In the genomic region with DNA sequence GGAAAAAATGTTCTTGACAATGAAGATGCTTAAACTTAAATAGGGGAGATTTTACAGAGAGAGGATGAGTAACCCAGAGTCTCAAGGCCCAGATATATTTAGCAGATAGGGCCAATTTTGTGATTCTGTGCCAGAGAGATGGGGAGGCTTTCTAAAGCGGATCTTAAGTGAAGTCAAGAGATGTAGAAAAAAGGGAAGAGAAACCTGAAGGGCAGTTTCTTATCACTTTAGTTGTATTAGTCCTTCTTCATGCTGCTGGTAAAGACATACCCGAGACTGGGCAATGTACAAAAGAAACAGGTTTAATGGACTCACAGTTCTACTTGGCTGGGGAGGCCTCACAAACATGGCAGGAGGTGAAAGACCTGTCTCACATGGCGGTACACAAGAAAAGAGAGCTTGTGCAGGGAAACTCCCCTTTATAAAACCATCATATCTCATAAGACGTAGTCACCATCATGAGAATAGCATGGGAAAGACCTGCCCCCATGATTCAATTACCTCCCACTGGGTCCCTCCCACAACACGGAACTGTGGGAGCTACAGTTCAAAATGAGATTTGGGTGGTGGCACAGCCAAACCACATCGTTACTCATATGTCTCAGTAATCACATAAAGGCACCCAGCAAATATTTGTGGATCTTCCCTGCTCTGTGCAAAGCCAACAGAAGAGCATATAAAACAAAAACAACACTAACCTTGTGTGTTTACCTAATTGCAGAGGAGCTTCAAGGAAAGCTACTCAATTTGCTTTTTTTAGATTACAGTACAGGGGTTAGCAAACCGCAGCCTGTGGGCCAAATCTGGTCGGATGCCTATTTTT, we compare ENCODE assay signal across 7 cellular contexts.
A peak's percentile ranks its signal among the peaks of the same experiment; 100 is the strongest.
DNase-seq lines count a peak whose midpoint lies in the region; ATAC-seq and TF ChIP-seq lines count a peak whose summit lies in the region.

No MANE protein-coding gene starts in this region.

- H3K36me3 ChIP-seq in OCI-LY3 (replicated peaks; ENCODE audit: low read depth, low read length) (no peaks in the 10 kb centered on the region), mesenchymal stem cell (ENCODE audit: control insufficient read depth in 1 of 2, insufficient read depth in 2 of 2, low read depth in 1 of 2, low read length in 2 of 2) (no peaks in the 10 kb centered on the region)

- no peak overlapping the region for H3K18ac ChIP-seq in mesenchymal stem cell (ENCODE audit: low read depth in 1 of 2, low read length in 2 of 2)

- no peak overlapping the region for H2BK120ac ChIP-seq in mesenchymal stem cell (ENCODE audit: low read depth, low read length)

- 85% methylated on average over 7 of the region's 8 CpGs for WGBS in mesenchymal stem cell

- H4K91ac ChIP-seq in mesenchymal stem cell (ENCODE audit: low read length): no peak overlapping the region

- no peak overlapping the region for H3K4ac ChIP-seq in mesenchymal stem cell (ENCODE audit: low read depth in 1 of 2, low read length in 2 of 2)

- no peak overlapping the region for H2BK5ac ChIP-seq in mesenchymal stem cell (ENCODE audit: low read depth, low read length, poor library complexity, severe bottlenecking)

- H3K27ac ChIP-seq in OCI-LY3 (ENCODE audit: low read length): peak overlapping the region; percentile 93
- no peak overlapping the region for H3K27ac ChIP-seq in mesenchymal stem cell (ENCODE audit: low read length, poor library complexity, severe bottlenecking)

- H4K20me1 ChIP-seq in OCI-LY3 (ENCODE audit: insufficient read depth, low read length): no peaks in the 10 kb centered on the region

- H3K79me2 ChIP-seq in OCI-LY3 (ENCODE audit: low read length): no peaks in the 10 kb centered on the region

- no peak overlapping the region for H3K14ac ChIP-seq in mesenchymal stem cell (ENCODE audit: low read length in 2 of 2)

- no peak overlapping the region for H2BK12ac ChIP-seq in mesenchymal stem cell (ENCODE audit: low read length in 2 of 2)

- H3K27me3 ChIP-seq in OCI-LY3 (ENCODE audit: low read depth, low read length) (peaks cover 40% of the 10 kb centered on the region), mesenchymal stem cell (ENCODE audit: control insufficient read depth in 1 of 2, insufficient read depth in 1 of 2, low read length in 2 of 2) (no peaks in the 10 kb centered on the region)

- no peak overlapping the region for H4K8ac ChIP-seq in mesenchymal stem cell (ENCODE audit: low read length)

- peak overlapping the region; percentile 84 for H3K4me2 ChIP-seq in OCI-LY3 (ENCODE audit: low read length)
- H3K4me2 ChIP-seq in mesenchymal stem cell (ENCODE audit: low read length, poor library complexity, severe bottlenecking): no peak overlapping the region

- H2AK5ac ChIP-seq in mesenchymal stem cell (ENCODE audit: low read length, severe bottlenecking): no peak overlapping the region

- no peak overlapping the region for H2BK15ac ChIP-seq in mesenchymal stem cell (ENCODE audit: low read depth, poor library complexity, severe bottlenecking)

- no peaks in the 10 kb centered on the region for H3K9me3 ChIP-seq in OCI-LY3 (ENCODE audit: insufficient read depth, low read length)
- H3K9me3 ChIP-seq in mesenchymal stem cell (ENCODE audit: control insufficient read depth, low read length): no peaks in the 10 kb centered on the region

- H3K4me1 ChIP-seq in OCI-LY3 (ENCODE audit: low read length) (peaks cover 62% of the 10 kb centered on the region), mesenchymal stem cell (ENCODE audit: control insufficient read depth, insufficient read depth, low read depth, low read length) (no peaks in the 10 kb centered on the region)

- peak; percentile 10 to 39 (median 16) for DNase-seq in stimulated activated CD4-positive, alpha-beta T cell treated with anti-CD3 and anti-CD28 coated beads, Interleukin-1b, Interleukin-23, amount 100 ng/mL, for 24 hours (ENCODE audit: low read depth in 4 of 4, low spot score in 1 of 4)
- DNase-seq in T-helper 9 cell (no peak), mesenchymal stem cell (no peak), GM19240 (ENCODE audit: insufficient read length, low spot score) (no peak)

- H3K9ac ChIP-seq in OCI-LY3 (ENCODE audit: low read length): peak overlapping the region; percentile 69
- H3K9ac ChIP-seq in mesenchymal stem cell (ENCODE audit: low read length): no peak overlapping the region

- no peak for TF ChIP-seq CTCF in OCI-LY3 (IDR thresholded peaks at IDR 0.05; ENCODE audit: low read depth, low read length)

- H2AFZ ChIP-seq in OCI-LY3 (ENCODE audit: low read depth, low read length): no peak overlapping the region
- H2AFZ ChIP-seq in mesenchymal stem cell (ENCODE audit: low read depth, low read length): no peak overlapping the region

- peak overlapping the region; percentile 67 for H3K4me3 ChIP-seq in OCI-LY3 (ENCODE audit: low read length)
- H3K4me3 ChIP-seq in mesenchymal stem cell (ENCODE audit: insufficient read depth in 1 of 2, low read depth in 1 of 2, low read length in 2 of 2): no peak overlapping the region

- H3K23ac ChIP-seq in mesenchymal stem cell (ENCODE audit: low read length in 2 of 2): no peak overlapping the region

- peak; percentile 69 for ATAC-seq in GM19023 (IDR thresholded peaks at IDR 0.05; ENCODE audit: unreplicated experiment)
- peak; percentile 67 for ATAC-seq in HG02678 (IDR thresholded peaks at IDR 0.05; ENCODE audit: unreplicated experiment)

- H3K79me1 ChIP-seq in mesenchymal stem cell (replicated peaks; ENCODE audit: low read length, poor library complexity, severe bottlenecking): no peaks in the 10 kb centered on the region

Comparison
In these comparisons a context has a peak if more than half of its experiments do, and no peak if none do; other contexts are left out.
1. DNase-seq: peak in stimulated activated CD4-positive, alpha-beta T cell treated with anti-CD3 and anti-CD28 coated beads, Interleukin-1b, Interleukin-23, amount 100 ng/mL, for 24 hours (4 of 4); none in T-helper 9 cell (single experiment), mesenchymal stem cell (single experiment) and GM19240 (single experiment).